In genomic region chr3:4898454-4899313, GRCh38 we compare ENCODE assay signal across 8 cellular contexts.
A peak's percentile ranks its signal among the peaks of the same experiment; 100 is the strongest.
DNase-seq lines count a peak whose midpoint lies in the region; ATAC-seq and TF ChIP-seq lines count a peak whose summit lies in the region.

No MANE protein-coding gene starts in this region.

- no peak for TF ChIP-seq EP300 in upper lobe of left lung (IDR thresholded peaks at IDR 0.05)

- peaks cover 0 to 6% (median 0%) of the 10 kb centered on the region in 4 donors for H3K4me1 ChIP-seq in upper lobe of left lung

- H3K27me3 ChIP-seq in upper lobe of left lung, result no peaks in the 10 kb centered on the region

- peaks cover 22% of the 10 kb centered on the region for H3K4me1 Mint-ChIP-seq in central memory CD8-positive, alpha-beta T cell

- peak; percentile 66 for DNase-seq in GM10266 (ENCODE audit: extremely low spot score)
- no peak for DNase-seq in central memory CD8-positive, alpha-beta T cell (ENCODE audit: low spot score in 2 of 2)
- DNase-seq in upper lobe of left lung, result no peak
- DNase-seq in omental fat pad (ENCODE audit: low spot score), result no peak
- DNase-seq in putamen (ENCODE audit: low spot score), result no peak
- DNase-seq in kidney glomerular epithelial cell (lab: John Stamatoyannopoulos, UW), result no peak

- H3K4me3 ChIP-seq in upper lobe of left lung, result no peak overlapping the region

- no peaks in the 10 kb centered on the region for H3K27me3 Mint-ChIP-seq in central memory CD8-positive, alpha-beta T cell

- H3K4me3 Mint-ChIP-seq in central memory CD8-positive, alpha-beta T cell, result no peak overlapping the region

- TF ChIP-seq POLR2A in upper lobe of left lung (IDR thresholded peaks at IDR 0.05), result no peak

- TF ChIP-seq CTCF in GM10266 (IDR thresholded peaks at IDR 0.05; ENCODE audit: control insufficient read depth, insufficient read depth, low read depth, missing control alignments) (no peak), upper lobe of left lung (IDR thresholded peaks at IDR 0.05) (no peak), omental fat pad (IDR thresholded peaks at IDR 0.05) (no peak)

- 73 to 76% methylated on average over 6 of the region's 6 CpGs for WGBS in upper lobe of left lung, 2 donors

- no peaks in the 10 kb centered on the region for H3K9me3 Mint-ChIP-seq in central memory CD8-positive, alpha-beta T cell

- ATAC-seq in GM21423 (IDR thresholded peaks at IDR 0.05; ENCODE audit: unreplicated experiment) (peak; percentile 97), HG03571 (IDR thresholded peaks at IDR 0.05; ENCODE audit: unreplicated experiment) (peak; percentile 100), upper lobe of left lung (ENCODE audit: low FRiP score in 2 of 2) (peak in 1 of 2 donors; percentile 34), omental fat pad (ENCODE audit: low FRiP score) (no peak)
- no peak for ATAC-seq in central memory CD8-positive, alpha-beta T cell (replicated peaks; ENCODE audit: extremely low read depth, poor library complexity, severe bottlenecking)

- no peaks in the 10 kb centered on the region for H3K36me3 ChIP-seq in upper lobe of left lung

- no peaks in the 10 kb centered on the region for H3K9me3 ChIP-seq in upper lobe of left lung

- peaks cover 4% of the 10 kb centered on the region for H3K36me3 Mint-ChIP-seq in central memory CD8-positive, alpha-beta T cell (ENCODE audit: insufficient read depth)

- peak overlapping the region; percentile 19 to 36 (median 26) for H3K27ac ChIP-seq in upper lobe of left lung

- H3K27ac Mint-ChIP-seq in central memory CD8-positive, alpha-beta T cell (ENCODE audit: low read depth), result peak overlapping the region; percentile 11

Comparison
In these comparisons a context has a peak if more than half of its experiments do, and no peak if none do; other contexts are left out.
1. ATAC-seq: peak in GM21423 (single experiment) and HG03571 (single experiment); none in central memory CD8-positive, alpha-beta T cell (single experiment) and omental fat pad (single experiment).